25 cellular contexts compared by ENCODE assay signal in genomic region chr20:38847840-38848239, GRCh38. TPM values are rescaled to one million over a fixed set of nuclear protein-coding genes. Genes with fewer than 3 reads are reported as not detected.
"Had no signal": no experiment of that assay in that cellular context is flagged by ENCODE, and none has a peak within 500 bp of the region (broad histone marks: within the 10 kb centered on the region; RNA-seq: fewer than 3 reads in every experiment).

No MANE protein-coding gene starts in this region.

- H3K4me1 ChIP-seq: breast epithelium, right lobe of liver had no signal

- H3K36me3 Mint-ChIP-seq: mesothelial cell of epicardium had no signal

- H3K27me3 ChIP-seq: breast epithelium, ovary, right lobe of liver, tibial nerve had no signal

- H3K9me3 Mint-ChIP-seq: activated CD8-positive, alpha-beta T cell treated with anti-CD3 and anti-CD28 coated beads for 36 hours; endodermal cell; immature natural killer cell; mesothelial cell of epicardium; stimulated activated effector memory CD8-positive, alpha-beta T cell treated with anti-CD3 and anti-CD28 coated beads, Interleukin-12 subunit alpha, Interleukin-12 subunit beta, amount 100 ng/mL, for 72 hours; T-cell had no signal

- DNase-seq: activated CD4-positive, alpha-beta T cell treated with anti-CD3 and anti-CD28 coated beads for 48 hours; activated CD8-positive, alpha-beta T cell treated with anti-CD3 and anti-CD28 coated beads for 36 hours; activated effector memory CD4-positive, alpha-beta T cell treated with Interleukin-2 at 50 U/mL for 16 hours; activated naive CD4-positive, alpha-beta T cell treated with Interleukin-2 at 50 U/mL for 16 hours; activated T-cell treated with anti-CD3 and anti-CD28 coated beads, Interleukin-2, amount 50 U/mL, for 48 hours; central memory CD4-positive, alpha-beta T cell; endodermal cell; foreskin fibroblast; head of caudate nucleus; hypothalamus; immature natural killer cell; kidney; left colon; mammary epithelial cell; naive thymus-derived CD4-positive, alpha-beta T cell; ovary; right lobe of liver; stimulated activated CD4-positive, alpha-beta T cell treated with anti-CD3 and anti-CD28 coated beads, Interleukin-4, amount 100 ng/mL, for 1 hour; T-cell had no signal

- H3K4me3 ChIP-seq: breast epithelium, ovary, right lobe of liver, tibial nerve had no signal

- H3K36me3 ChIP-seq: breast epithelium, ovary, right lobe of liver, tibial nerve had no signal

- H3K4me3 Mint-ChIP-seq: activated CD8-positive, alpha-beta T cell treated with anti-CD3 and anti-CD28 coated beads for 36 hours; endodermal cell; immature natural killer cell; mesothelial cell of epicardium; stimulated activated effector memory CD8-positive, alpha-beta T cell treated with anti-CD3 and anti-CD28 coated beads, Interleukin-12 subunit alpha, Interleukin-12 subunit beta, amount 100 ng/mL, for 72 hours; T-cell had no signal

- H3K27ac ChIP-seq: breast epithelium, ovary, right lobe of liver, tibial nerve had no signal

- H3K9me3 ChIP-seq: breast epithelium, ovary, right lobe of liver, tibial nerve had no signal

- H3K27me3 Mint-ChIP-seq: activated CD8-positive, alpha-beta T cell treated with anti-CD3 and anti-CD28 coated beads for 36 hours; naive thymus-derived CD4-positive, alpha-beta T cell; progenitor cell of endocrine pancreas; T-cell had no signal

- H3K27ac Mint-ChIP-seq: endodermal cell, mesothelial cell of epicardium, progenitor cell of endocrine pancreas had no signal

- H3K4me1 Mint-ChIP-seq: mesothelial cell of epicardium had no signal

- ATAC-seq: activated CD8-positive, alpha-beta T cell treated with anti-CD3 and anti-CD28 coated beads for 36 hours; esophagus mucosa; left colon; naive thymus-derived CD4-positive, alpha-beta T cell; right lobe of liver; stimulated activated effector memory CD8-positive, alpha-beta T cell treated with anti-CD3 and anti-CD28 coated beads, Interleukin-12 subunit alpha, Interleukin-12 subunit beta, amount 100 ng/mL, for 72 hours; T-cell had no signal

RNA-seq across cellular contexts. Expression of gene PPP1R16B, which starts 42.3 kb away (rescaled TPM):
- total RNA-seq: mesothelial cell of epicardium, progenitor cell of endocrine pancreas had no signal
- polyA plus RNA-seq: mammary epithelial cell had no signal
